In the genomic region with DNA sequence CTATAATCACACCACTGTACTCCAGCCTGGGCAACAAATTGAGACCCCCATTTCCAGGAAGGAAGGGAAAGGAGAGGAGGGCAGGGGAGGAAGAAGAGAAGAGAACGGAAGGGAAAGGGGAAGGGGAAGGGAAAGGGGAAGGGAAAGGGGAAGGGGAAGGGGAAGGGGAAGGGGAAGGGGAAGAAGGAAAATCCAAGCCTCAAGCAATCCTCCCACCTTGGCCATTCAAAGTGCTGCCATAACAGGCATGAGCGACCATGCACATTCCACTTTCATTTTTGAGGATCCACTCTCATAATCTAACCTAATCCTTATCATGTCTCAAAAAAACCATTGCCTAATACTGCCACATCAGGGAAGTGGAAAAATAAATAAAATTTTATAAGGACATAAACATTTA, we compare ENCODE assay signal across 1 cellular context. TPM values are rescaled to one million over a fixed set of nuclear protein-coding genes. Genes with fewer than 3 reads are reported as not detected.
"Had no signal": no experiment of that assay in that cellular context is flagged by ENCODE, and none has a peak within 500 bp of the region (broad histone marks: within the 10 kb centered on the region; RNA-seq: fewer than 3 reads in every experiment).

No MANE protein-coding gene starts in this region.

RNA-seq across cellular contexts. Expression of gene ZNF563, which starts 52.9 kb away (rescaled TPM):
- total RNA-seq: HT1080 had no signal
